In genomic region chr17:66543526-66543925, GRCh38 we compare ENCODE assay signal across 19 cellular contexts.
A peak's percentile ranks its signal among the peaks of the same experiment; 100 is the strongest.
DNase-seq lines count a peak whose midpoint lies in the region; ATAC-seq lines count a peak whose summit lies in the region.
"Had no signal": no experiment of that assay in that cellular context is flagged by ENCODE, and none has a peak within 500 bp of the region (broad histone marks: within the 10 kb centered on the region; RNA-seq: fewer than 3 reads in every experiment).

No MANE protein-coding gene starts in this region.

- CTCF ChIA-PET in activated naive CD4-positive, alpha-beta T cell treated with anti-CD3 and anti-CD28 coated beads, Interleukin-2, amount 10 ng/mL, durations not matched to agents 7 days and 5 days (lab: Charles Lee), result no interaction called here

- no peaks in the 10 kb centered on the region for H3K9me3 Mint-ChIP-seq in immature natural killer cell
- H3K9me3 Mint-ChIP-seq in activated naive CD4-positive, alpha-beta T cell treated with anti-CD3 and anti-CD28 coated beads, Interleukin-2, amount 10 ng/mL, durations not matched to agents 7 days and 5 days, result peaks cover 3% of the 10 kb centered on the region

- peaks cover 73 to 84% of the 10 kb centered on the region in 2 donors for H3K4me1 Mint-ChIP-seq in immature natural killer cell
- H3K4me1 Mint-ChIP-seq in activated naive CD4-positive, alpha-beta T cell treated with anti-CD3 and anti-CD28 coated beads, Interleukin-2, amount 10 ng/mL, durations not matched to agents 7 days and 5 days, result peaks cover 54% of the 10 kb centered on the region
- H3K4me1 Mint-ChIP-seq: memory B cell had no signal

- peak overlapping the region; percentile 23 to 82 (median 75) for H3K4me3 Mint-ChIP-seq in immature natural killer cell
- H3K4me3 Mint-ChIP-seq in activated naive CD4-positive, alpha-beta T cell treated with anti-CD3 and anti-CD28 coated beads, Interleukin-2, amount 10 ng/mL, durations not matched to agents 7 days and 5 days, result no peak overlapping the region
- H3K4me3 Mint-ChIP-seq: activated T-cell treated with anti-CD3 and anti-CD28 coated beads, Interleukin-2, amount 50 U/mL, for 24 hours; memory B cell had no signal

- peak overlapping the region; percentile 45 for H3K4me3 ChIP-seq in Jurkat, Clone E6-1 (ENCODE audit: low read length)
- no peak overlapping the region for H3K4me3 ChIP-seq in adipocyte (ENCODE audit: low read length)
- H3K4me3 ChIP-seq: thoracic aorta had no signal

- peaks cover 54% of the 10 kb centered on the region for H3K4me1 ChIP-seq in adipocyte (ENCODE audit: control insufficient read depth, insufficient read depth, low read length)

- H3K27me3 ChIP-seq in adipocyte (replicated peaks; ENCODE audit: control insufficient read depth, insufficient read depth, low read length), result no peaks in the 10 kb centered on the region

- H3K36me3 Mint-ChIP-seq in immature natural killer cell, result peaks cover 0 to 11% (median 4%) of the 10 kb centered on the region in 3 donors
- H3K36me3 Mint-ChIP-seq in activated naive CD4-positive, alpha-beta T cell treated with anti-CD3 and anti-CD28 coated beads, Interleukin-2, amount 10 ng/mL, durations not matched to agents 7 days and 5 days, result peaks cover 31% of the 10 kb centered on the region
- H3K36me3 Mint-ChIP-seq: memory B cell had no signal

- H3K9ac ChIP-seq in adipocyte (ENCODE audit: low read length), result no peak overlapping the region

- peaks cover 12% of the 10 kb centered on the region for H3K9me3 ChIP-seq in adipocyte (ENCODE audit: control insufficient read depth, low read length)

- DNase-seq in Jurkat, Clone E6-1 (ENCODE audit: low read depth, low spot score), result no peak
- DNase-seq in adipocyte (ENCODE audit: low read depth) (peak; percentile 42), immature natural killer cell (no peak), substantia nigra (lab: John Stamatoyannopoulos, UW) (no peak)
- no peak for DNase-seq in activated naive CD4-positive, alpha-beta T cell treated with anti-CD3 and anti-CD28 coated beads, Interleukin-2, amount 10 ng/mL, durations not matched to agents 7 days and 5 days
- DNase-seq: activated CD4-positive, alpha-beta T cell treated with anti-CD3 and anti-CD28 coated beads, Interleukin-2, amount 50 U/mL, for 4 hours; activated T-cell treated with anti-CD3 and anti-CD28 coated beads, Interleukin-2, amount 50 U/mL, for 24 hours; NCI-H2081; NCI-H510A; stimulated activated CD4-positive, alpha-beta T cell treated with anti-CD3 and anti-CD28 coated beads, Interleukin-4, amount 100 ng/mL, for 24 hours; stimulated activated CD8-positive, alpha-beta memory T cell treated with anti-CD3 and anti-CD28 coated beads, Interleukin-4, amount 100 ng/mL, for 48 hours had no signal

- H3K27me3 Mint-ChIP-seq in immature natural killer cell (ENCODE audit: low read depth in 3 of 3), result peaks cover 0 to 2% (median 0%) of the 10 kb centered on the region in 3 donors
- no peaks in the 10 kb centered on the region for H3K27me3 Mint-ChIP-seq in activated naive CD4-positive, alpha-beta T cell treated with anti-CD3 and anti-CD28 coated beads, Interleukin-2, amount 10 ng/mL, durations not matched to agents 7 days and 5 days
- H3K27me3 Mint-ChIP-seq: activated T-cell treated with anti-CD3 and anti-CD28 coated beads, Interleukin-2, amount 50 U/mL, for 24 hours had no signal

- ATAC-seq in GM18517 (IDR thresholded peaks at IDR 0.05; ENCODE audit: unreplicated experiment), result no peak
- ATAC-seq in HG03442 (IDR thresholded peaks at IDR 0.05; ENCODE audit: unreplicated experiment), result no peak
- no peak for ATAC-seq in HG03342 (IDR thresholded peaks at IDR 0.05; ENCODE audit: unreplicated experiment)
- ATAC-seq: HCT116, HepG2, sciatic nerve had no signal

- H3K36me3 ChIP-seq in adipocyte (ENCODE audit: control insufficient read depth, insufficient read depth, low read length, severe bottlenecking), result no peaks in the 10 kb centered on the region
- H3K36me3 ChIP-seq: thoracic aorta had no signal

- H3K27ac ChIP-seq in substantia nigra (ENCODE audit: low read depth, low read length, poor library complexity, severe bottlenecking), result peak overlapping the region; percentile 27
- H3K27ac ChIP-seq: thoracic aorta had no signal

- H3K27ac Mint-ChIP-seq in immature natural killer cell, result peak overlapping the region; percentile 75 to 92 (median 84)
- no peak overlapping the region for H3K27ac Mint-ChIP-seq in activated naive CD4-positive, alpha-beta T cell treated with anti-CD3 and anti-CD28 coated beads, Interleukin-2, amount 10 ng/mL, durations not matched to agents 7 days and 5 days
- H3K27ac Mint-ChIP-seq: memory B cell had no signal
